In genomic region chr6:56417823-56418222, GRCh38 we compare ENCODE assay signal across 20 cellular contexts.
DNase-seq lines count a peak whose midpoint lies in the region; ATAC-seq, FAIRE-seq and TF ChIP-seq lines count a peak whose summit lies in the region.
"Had no signal": no experiment of that assay in that cellular context is flagged by ENCODE, and none has a peak within 500 bp of the region (broad histone marks: within the 10 kb centered on the region; RNA-seq: fewer than 3 reads in every experiment).

No MANE protein-coding gene starts in this region.

- H3K4me2 ChIP-seq in parathyroid adenoma (ENCODE audit: low read length) = no peak overlapping the region
- H3K4me2 ChIP-seq: PC-9 had no signal

- H3K9ac ChIP-seq in endodermal cell (ENCODE audit: extremely low read depth, low read length, poor library complexity, severe bottlenecking) = no peak overlapping the region
- no peak overlapping the region for H3K9ac ChIP-seq in parathyroid adenoma

- ATAC-seq in Right ventricle myocardium superior (ENCODE audit: poor library complexity) = no peak

- FAIRE-seq in GM18507 (lab: Jason Lieb, UNC) = peak; percentile 44
- FAIRE-seq: GM12892 had no signal

- no peaks in the 10 kb centered on the region for H3K4me1 Mint-ChIP-seq in endodermal cell

- H3K79me2 ChIP-seq in parathyroid adenoma = no peaks in the 10 kb centered on the region

- no peaks in the 10 kb centered on the region for H3K36me3 ChIP-seq in endodermal cell (ENCODE audit: control insufficient read depth, insufficient read depth, low read length)
- H3K36me3 ChIP-seq in parathyroid adenoma (ENCODE audit: control insufficient read depth, insufficient read depth, low read length) = no peaks in the 10 kb centered on the region
- H3K36me3 ChIP-seq: HAP-1, SJCRH30 had no signal

- H3K4me3 Mint-ChIP-seq in endodermal cell = no peak overlapping the region
- H3K4me3 Mint-ChIP-seq: T-helper 1 cell treated with Interleukin-12 subunit alpha and Interleukin-12 subunit beta and Interleukin-4 antibody, amounts not matched to agents 30 μg/mL and 1 μg/mL, for 36 hours had no signal

- TF ChIP-seq CTCF in endodermal cell (conservative IDR thresholded peaks at IDR 0.05) (peak; percentile 42), parathyroid adenoma (IDR thresholded peaks at IDR 0.05) (peak; percentile 23)

- TF ChIP-seq RAD21 in Ishikawa (IDR thresholded peaks at IDR 0.05; ENCODE audit: low read depth) = peak; percentile 18; the same call in 1 of the 2 replicates

- no peaks in the 10 kb centered on the region for H3K36me3 Mint-ChIP-seq in endodermal cell (ENCODE audit: low read depth)

- H3K27ac ChIP-seq in endodermal cell (ENCODE audit: low read depth, low read length) (no peak overlapping the region), parathyroid adenoma (no peak overlapping the region)
- H3K27ac ChIP-seq: PC-9, RWPE1, SJCRH30 had no signal

- 89 to 93% methylated on average over 2 of the region's 2 CpGs for WGBS in endodermal cell (ENCODE audit: insufficient coverage in 1 of 2, insufficient read length in 1 of 2), 2 experiments

- H2AFZ ChIP-seq in parathyroid adenoma = peak overlapping the region; percentile 9
- H2AFZ ChIP-seq: PC-9 had no signal

- no peaks in the 10 kb centered on the region for H3K9me3 Mint-ChIP-seq in endodermal cell
- H3K9me3 Mint-ChIP-seq: T-helper 1 cell treated with Interleukin-12 subunit alpha and Interleukin-12 subunit beta and Interleukin-4 antibody, amounts not matched to agents 30 μg/mL and 1 μg/mL, for 36 hours had no signal

- TF ChIP-seq EP300 in Ishikawa (IDR thresholded peaks at IDR 0.05; ENCODE audit: borderline replicate concordance) = no peak

- H3K27me3 ChIP-seq in endodermal cell (ENCODE audit: control insufficient read depth, insufficient read depth, low read length, poor library complexity, severe bottlenecking) = no peaks in the 10 kb centered on the region
- H3K27me3 ChIP-seq in parathyroid adenoma (ENCODE audit: control insufficient read depth, insufficient read depth, low read length) = no peaks in the 10 kb centered on the region
- H3K27me3 ChIP-seq: SJCRH30 had no signal

- H3K4me3 ChIP-seq in endodermal cell (ENCODE audit: low read length) (no peak overlapping the region), parathyroid adenoma (ENCODE audit: low read depth, low read length) (no peak overlapping the region)
- H3K4me3 ChIP-seq: HAP-1, PC-9, SJCRH30 had no signal

- H3K27ac Mint-ChIP-seq in endodermal cell = no peak overlapping the region
- H3K27ac Mint-ChIP-seq: T-helper 1 cell treated with Interleukin-12 subunit alpha and Interleukin-12 subunit beta and Interleukin-4 antibody, amounts not matched to agents 30 μg/mL and 1 μg/mL, for 36 hours had no signal

- H3K4me1 ChIP-seq in endodermal cell (ENCODE audit: control insufficient read depth, insufficient read depth, low read length) (no peaks in the 10 kb centered on the region), parathyroid adenoma (no peaks in the 10 kb centered on the region)
- H3K4me1 ChIP-seq: HAP-1, SJCRH30 had no signal

- H3K9me3 ChIP-seq in endodermal cell (ENCODE audit: control insufficient read depth, low read length) = no peaks in the 10 kb centered on the region
- H3K9me3 ChIP-seq in parathyroid adenoma (ENCODE audit: control insufficient read depth, low read length) = no peaks in the 10 kb centered on the region
- H3K9me3 ChIP-seq: HAP-1, SJCRH30 had no signal

- H3K27me3 Mint-ChIP-seq in endodermal cell (ENCODE audit: insufficient read depth) = no peaks in the 10 kb centered on the region

- intact Hi-C loops in Right ventricle myocardium superior (cut with DNase I) = no loop called here

- DNase-seq in GM18507 (ENCODE audit: extremely low spot score, insufficient read length, low read depth) = no peak
- no peak for DNase-seq in endodermal cell
- DNase-seq in stimulated activated CD4-positive, alpha-beta T cell treated with anti-CD3 and anti-CD28 coated beads, Interleukin-4, amount 100 ng/mL, for 4 hours = no peak
- DNase-seq in Right ventricle myocardium superior = no peak
- DNase-seq in stimulated activated naive CD4-positive, alpha-beta T cell treated with Interleukin-2 at 50 U/mL for 16 hours (lab: John Stamatoyannopoulos, UW) = no peak
- DNase-seq: ACHN, DMS153, GDM1, MM.1S, NCI-H1092 treated with DMSO at 0.1 percent for 48 hours, NCI-H146, NCI-H2029 treated with DMSO at 0.1 percent for 48 hours, PC-9, SJCRH30 had no signal

TF ChIP-seq in Ishikawa, 13 proteins besides CTCF, POLR2A, EP300 and RAD21:
- TF ChIP-seq FOXM1 (IDR thresholded peaks at IDR 0.05; ENCODE audit: borderline replicate concordance, low read depth) (no peak), MAX (IDR thresholded peaks at IDR 0.05) (no peak), ZBTB7A (IDR thresholded peaks at IDR 0.05; ENCODE audit: low read depth) (no peak), CEBPB (IDR thresholded peaks at IDR 0.05) (no peak), EGR1 (IDR thresholded peaks at IDR 0.05) (no peak), NFIC (IDR thresholded peaks at IDR 0.05) (no peak), TEAD4 (IDR thresholded peaks at IDR 0.05) (no peak), USF1 (IDR thresholded peaks at IDR 0.05) (no peak), REST (IDR thresholded peaks at IDR 0.05; ENCODE audit: low read depth) (no peak)
